Comparison of ENCODE assay signal across 9 cellular contexts in the genomic region with DNA sequence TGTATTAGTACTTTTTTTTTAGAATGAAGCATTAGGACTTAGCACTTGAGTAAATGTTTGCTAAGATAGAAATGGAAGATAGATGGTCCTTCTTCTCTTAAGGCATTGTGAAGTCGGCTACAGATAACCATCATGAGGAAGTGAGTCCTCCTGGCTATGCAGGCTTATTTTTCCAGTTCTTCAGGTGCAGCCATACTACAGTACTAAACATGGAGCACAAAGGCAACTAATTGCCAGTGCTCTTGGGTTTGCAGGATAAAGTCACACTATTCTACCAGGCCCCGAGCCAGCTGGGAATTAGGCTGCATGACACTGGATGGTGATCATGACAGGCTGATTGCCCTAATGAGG.
A peak's percentile ranks its signal among the peaks of the same experiment; 100 is the strongest.
DNase-seq lines count a peak whose midpoint lies in the region; ATAC-seq and TF ChIP-seq lines count a peak whose summit lies in the region.
"Had no signal": no experiment of that assay in that cellular context is flagged by ENCODE, and none has a peak within 500 bp of the region (broad histone marks: within the 10 kb centered on the region; RNA-seq: fewer than 3 reads in every experiment).

No MANE protein-coding gene starts in this region.

- intact Hi-C loops in esophagus squamous epithelium (cut with DNase I): no loop called here

- WGBS in esophagus squamous epithelium, 2 donors: 63 to 81% methylated on average over 2 of the region's 2 CpGs

- peaks cover 46% of the 10 kb centered on the region for H3K36me3 Mint-ChIP-seq in T-helper 1 cell treated with Interleukin-12 subunit alpha and Interleukin-12 subunit beta and Interleukin-4 antibody, amounts not matched to agents 30 μg/mL and 1 μg/mL, for 36 hours (ENCODE audit: low read depth)
- peaks cover 5% of the 10 kb centered on the region for H3K36me3 Mint-ChIP-seq in T-helper 17 cell (ENCODE audit: low read depth)
- peaks cover 97% of the 10 kb centered on the region for H3K36me3 Mint-ChIP-seq in stimulated activated effector memory CD8-positive, alpha-beta T cell treated with anti-CD3 and anti-CD28 coated beads, Interleukin-12 subunit alpha, Interleukin-12 subunit beta, amount 100 ng/mL, for 72 hours

- peaks cover 46% of the 10 kb centered on the region for H3K4me1 Mint-ChIP-seq in T-helper 1 cell treated with Interleukin-12 subunit alpha and Interleukin-12 subunit beta and Interleukin-4 antibody, amounts not matched to agents 30 μg/mL and 1 μg/mL, for 36 hours (ENCODE audit: low read depth)
- H3K4me1 Mint-ChIP-seq in T-helper 17 cell: peaks cover 52% of the 10 kb centered on the region
- peaks cover 34% of the 10 kb centered on the region for H3K4me1 Mint-ChIP-seq in stimulated activated effector memory CD8-positive, alpha-beta T cell treated with anti-CD3 and anti-CD28 coated beads, Interleukin-12 subunit alpha, Interleukin-12 subunit beta, amount 100 ng/mL, for 72 hours

- DNase-seq in T-helper 1 cell: no peak
- DNase-seq in T-helper 17 cell: no peak
- DNase-seq in esophagus squamous epithelium (lab: John Stamatoyannopoulos, UW): no peak
- no peak for DNase-seq in stimulated activated effector memory CD8-positive, alpha-beta T cell treated with anti-CD3 and anti-CD28 coated beads, Interleukin-12 subunit alpha, Interleukin-12 subunit beta, amount 100 ng/mL, for 72 hours (ENCODE audit: low spot score in 2 of 2)
- DNase-seq in activated gamma-delta T cell treated with Interleukin-2 at 50 U/mL for 16 hours: no peak
- no peak for DNase-seq in NCI-H2171 treated with DMSO at 0.1 percent for 48 hours (lab: John Stamatoyannopoulos, UW)
- DNase-seq in MG63: no peak
- DNase-seq: ACHN had no signal

- peak overlapping the region; percentile 97 for H3K4me3 Mint-ChIP-seq in T-helper 1 cell treated with Interleukin-12 subunit alpha and Interleukin-12 subunit beta and Interleukin-4 antibody, amounts not matched to agents 30 μg/mL and 1 μg/mL, for 36 hours
- peak overlapping the region; percentile 98 for H3K4me3 Mint-ChIP-seq in T-helper 17 cell
- peak overlapping the region; percentile 96 for H3K4me3 Mint-ChIP-seq in stimulated activated effector memory CD8-positive, alpha-beta T cell treated with anti-CD3 and anti-CD28 coated beads, Interleukin-12 subunit alpha, Interleukin-12 subunit beta, amount 100 ng/mL, for 72 hours

- H3K4me3 ChIP-seq in esophagus squamous epithelium: peak overlapping the region in 1 of 4 donors; percentile 61
- H3K4me3 ChIP-seq in MG63: no peak overlapping the region

- no peaks in the 10 kb centered on the region for H3K27me3 ChIP-seq in esophagus squamous epithelium
- no peaks in the 10 kb centered on the region for H3K27me3 ChIP-seq in MG63

- no peak for ATAC-seq in T-helper 17 cell
- no peak for ATAC-seq in stimulated activated effector memory CD8-positive, alpha-beta T cell treated with anti-CD3 and anti-CD28 coated beads, Interleukin-12 subunit alpha, Interleukin-12 subunit beta, amount 100 ng/mL, for 72 hours

- peaks cover 12 to 55% (median 22%) of the 10 kb centered on the region in 3 donors for H3K4me1 ChIP-seq in esophagus squamous epithelium

- peak overlapping the region; percentile 47 to 87 (median 84) for H3K27ac ChIP-seq in esophagus squamous epithelium

- no peak for TF ChIP-seq POLR2A in esophagus squamous epithelium (IDR thresholded peaks at IDR 0.05)

- H3K36me3 ChIP-seq in esophagus squamous epithelium (no peaks in the 10 kb centered on the region), MG63 (peaks cover 3% of the 10 kb centered on the region; the same call in 1 of the 2 replicates)

- no peaks in the 10 kb centered on the region for H3K9me3 Mint-ChIP-seq in T-helper 1 cell treated with Interleukin-12 subunit alpha and Interleukin-12 subunit beta and Interleukin-4 antibody, amounts not matched to agents 30 μg/mL and 1 μg/mL, for 36 hours
- no peaks in the 10 kb centered on the region for H3K9me3 Mint-ChIP-seq in stimulated activated effector memory CD8-positive, alpha-beta T cell treated with anti-CD3 and anti-CD28 coated beads, Interleukin-12 subunit alpha, Interleukin-12 subunit beta, amount 100 ng/mL, for 72 hours

- no peak for TF ChIP-seq CTCF in esophagus squamous epithelium (IDR thresholded peaks at IDR 0.05)

- H3K27me3 Mint-ChIP-seq in T-helper 1 cell treated with Interleukin-12 subunit alpha and Interleukin-12 subunit beta and Interleukin-4 antibody, amounts not matched to agents 30 μg/mL and 1 μg/mL, for 36 hours (ENCODE audit: low read depth): no peaks in the 10 kb centered on the region
- H3K27me3 Mint-ChIP-seq in T-helper 17 cell: no peaks in the 10 kb centered on the region

- peak overlapping the region; percentile 95 for H3K27ac Mint-ChIP-seq in T-helper 1 cell treated with Interleukin-12 subunit alpha and Interleukin-12 subunit beta and Interleukin-4 antibody, amounts not matched to agents 30 μg/mL and 1 μg/mL, for 36 hours
- peak overlapping the region; percentile 98 for H3K27ac Mint-ChIP-seq in T-helper 17 cell
- H3K27ac Mint-ChIP-seq in stimulated activated effector memory CD8-positive, alpha-beta T cell treated with anti-CD3 and anti-CD28 coated beads, Interleukin-12 subunit alpha, Interleukin-12 subunit beta, amount 100 ng/mL, for 72 hours: peak overlapping the region; percentile 95

- H3K9me3 ChIP-seq in T-helper 17 cell (ENCODE audit: control insufficient read depth, low read length, poor library complexity, severe bottlenecking): no peaks in the 10 kb centered on the region
- H3K9me3 ChIP-seq in esophagus squamous epithelium: no peaks in the 10 kb centered on the region
- H3K9me3 ChIP-seq in MG63: no peaks in the 10 kb centered on the region
